Comparison of ENCODE assay signal across 10 cellular contexts in genomic region chr18:13613591-13614317, GRCh38.
DNase-seq lines count a peak whose midpoint lies in the region; ATAC-seq and TF ChIP-seq lines count a peak whose summit lies in the region.
"Had no signal": no experiment of that assay in that cellular context is flagged by ENCODE, and none has a peak within 500 bp of the region (broad histone marks: within the 10 kb centered on the region; RNA-seq: fewer than 3 reads in every experiment).

No MANE protein-coding gene starts in this region.

- TF ChIP-seq CTCF in A673 (conservative IDR thresholded peaks at IDR 0.05; ENCODE audit: low read depth, low read length), result no peak

- intact Hi-C loops in naive thymus-derived CD4-positive, alpha-beta T cell (cut with micrococcal nuclease), result loop anchor here (2.0 to 10.0 kb wide), 11 partner anchors 17 to 911 kb away; partner anchors contain the start of genes CEP192 (in 1 of the 2), CEP76 (in 1 of the 2), FAM210A (in 1 of the 2) and PSMG2 (in 1 of the 2)
- intact Hi-C loops in A673 (cut with micrococcal nuclease; ENCODE audit: unreplicated experiment), result no loop called here

- peaks cover 90% of the 10 kb centered on the region for H3K4me1 Mint-ChIP-seq in activated CD4-positive, alpha-beta memory T cell treated with anti-CD3 and anti-CD28 coated beads, Interleukin-2, amount 10 ng/mL, durations not matched to agents 7 days and 5 days
- peaks cover 57 to 90% (median 71%) of the 10 kb centered on the region in 7 donors for H3K4me1 Mint-ChIP-seq in naive thymus-derived CD4-positive, alpha-beta T cell

- H3K4me3 Mint-ChIP-seq in activated CD4-positive, alpha-beta memory T cell treated with anti-CD3 and anti-CD28 coated beads, Interleukin-2, amount 10 ng/mL, durations not matched to agents 7 days and 5 days, result peak overlapping the region; percentile 69
- peak overlapping the region; percentile 31 to 97 (median 84) for H3K4me3 Mint-ChIP-seq in naive thymus-derived CD4-positive, alpha-beta T cell
- H3K4me3 Mint-ChIP-seq: mesothelial cell of epicardium had no signal

- no peaks in the 10 kb centered on the region for H3K9me3 ChIP-seq in naive thymus-derived CD4-positive, alpha-beta T cell (ENCODE audit: control insufficient read depth in 2 of 3, low read length in 3 of 3)
- H3K9me3 ChIP-seq in A673 (ENCODE audit: low read depth, low read length, poor library complexity, severe bottlenecking), result no peaks in the 10 kb centered on the region

- no peaks in the 10 kb centered on the region for H3K27me3 ChIP-seq in naive thymus-derived CD4-positive, alpha-beta T cell (ENCODE audit: control insufficient read depth in 2 of 2, insufficient read depth in 2 of 2, low read length in 2 of 2)
- H3K27me3 ChIP-seq in A673 (replicated peaks; ENCODE audit: insufficient read depth, low read depth, low read length, poor library complexity), result peaks cover 24% of the 10 kb centered on the region

- H3K36me3 Mint-ChIP-seq in activated CD4-positive, alpha-beta memory T cell treated with anti-CD3 and anti-CD28 coated beads, Interleukin-2, amount 10 ng/mL, durations not matched to agents 7 days and 5 days (ENCODE audit: low read depth), result peaks cover 4% of the 10 kb centered on the region
- H3K36me3 Mint-ChIP-seq in naive thymus-derived CD4-positive, alpha-beta T cell, result peaks cover 0 to 14% (median 0%) of the 10 kb centered on the region in 5 donors
- H3K36me3 Mint-ChIP-seq: mesothelial cell of epicardium had no signal

- DNase-seq in COLO668 (lab: John Stamatoyannopoulos, UW; ENCODE audit: unreplicated experiment) (peak; percentile 94), GM19238 (ENCODE audit: insufficient read length, low spot score) (no peak), A673 (ENCODE audit: low spot score) (no peak)
- DNase-seq in activated CD4-positive, alpha-beta memory T cell treated with anti-CD3 and anti-CD28 coated beads, Interleukin-2, amount 10 ng/mL, durations not matched to agents 7 days and 5 days, result no peak
- peak in 1 of 9 donors; percentile 15 for DNase-seq in naive thymus-derived CD4-positive, alpha-beta T cell
- DNase-seq: NCI-H2107 had no signal

- ATAC-seq in GM21447 (IDR thresholded peaks at IDR 0.05; ENCODE audit: unreplicated experiment) (peak; percentile 17), GM21786 (IDR thresholded peaks at IDR 0.05; ENCODE audit: unreplicated experiment) (no peak), GM18870 (IDR thresholded peaks at IDR 0.05; ENCODE audit: unreplicated experiment) (no peak)
- ATAC-seq in naive thymus-derived CD4-positive, alpha-beta T cell, result no peak

- H3K27ac ChIP-seq in naive thymus-derived CD4-positive, alpha-beta T cell (ENCODE audit: low read depth, low read length), result no peak overlapping the region
- no peak overlapping the region for H3K27ac ChIP-seq in A673 (ENCODE audit: low read depth, low read length, poor library complexity, severe bottlenecking)

- CTCF ChIA-PET in activated CD4-positive, alpha-beta memory T cell treated with anti-CD3 and anti-CD28 coated beads, Interleukin-2, amount 10 ng/mL, durations not matched to agents 7 days and 5 days (lab: Charles Lee), result interaction anchor here (1.0 to 3.9 kb wide), 10 partner anchors 26 to 397 kb away, joined by 3 to 31 read pairs (median 6); no protein-coding TSS in a partner anchor
- CTCF ChIA-PET in naive thymus-derived CD4-positive, alpha-beta T cell (lab: Charles Lee), result interaction anchor here (1.0 to 2.8 kb wide), 3 partner anchors 56 to 397 kb away, joined by 3 to 12 read pairs (median 4); no protein-coding TSS in a partner anchor
- CTCF ChIA-PET in A673 (lab: Charles Lee), result interaction anchor here (0.6 to 1.6 kb wide), 2 partner anchors 398 to 454 kb away, joined by 3 to 6 read pairs; no protein-coding TSS in a partner anchor

- no TSS peak for BruUV-seq in A673 (replicated peaks; lab: Mats Ljungman, UMichigan)

- no peak overlapping the region for H3K4me3 ChIP-seq in naive thymus-derived CD4-positive, alpha-beta T cell (ENCODE audit: low read length)
- no peak overlapping the region for H3K4me3 ChIP-seq in A673 (ENCODE audit: low read depth, low read length, poor library complexity, severe bottlenecking)

- H3K9me3 Mint-ChIP-seq in activated CD4-positive, alpha-beta memory T cell treated with anti-CD3 and anti-CD28 coated beads, Interleukin-2, amount 10 ng/mL, durations not matched to agents 7 days and 5 days, result no peaks in the 10 kb centered on the region
- no peaks in the 10 kb centered on the region for H3K9me3 Mint-ChIP-seq in naive thymus-derived CD4-positive, alpha-beta T cell
- H3K9me3 Mint-ChIP-seq: mesothelial cell of epicardium had no signal

- no peaks in the 10 kb centered on the region for H3K36me3 ChIP-seq in naive thymus-derived CD4-positive, alpha-beta T cell (ENCODE audit: control insufficient read depth in 2 of 3, insufficient read depth in 3 of 3, low read length in 3 of 3)
- no peaks in the 10 kb centered on the region for H3K36me3 ChIP-seq in A673 (ENCODE audit: insufficient read depth, low read length, poor library complexity, severe bottlenecking)

- H3K4me1 ChIP-seq in naive thymus-derived CD4-positive, alpha-beta T cell (ENCODE audit: control insufficient read depth in 2 of 2, insufficient read depth in 2 of 2, low read length in 2 of 2), result peaks cover 34 to 43% of the 10 kb centered on the region in 2 donors
- H3K4me1 ChIP-seq in A673 (ENCODE audit: insufficient read depth, low read length, poor library complexity, severe bottlenecking), result peaks cover 33% of the 10 kb centered on the region

- POLR2A ChIA-PET in activated CD4-positive, alpha-beta memory T cell treated with anti-CD3 and anti-CD28 coated beads, Interleukin-2, amount 10 ng/mL, durations not matched to agents 7 days and 5 days (lab: Charles Lee), result interaction anchor here (0.7 to 4.9 kb wide), 11 partner anchors 8 to 237 kb away, joined by 3 to 76 read pairs (median 7); no protein-coding TSS in a partner anchor
- POLR2A ChIA-PET in naive thymus-derived CD4-positive, alpha-beta T cell (lab: Charles Lee), result interaction anchor here (1.4 kb wide), 1 partner anchor 10 kb away, joined by 3 read pairs; no protein-coding TSS in a partner anchor
- POLR2A ChIA-PET in A673 (lab: Charles Lee; ENCODE audit: low non-redundant PET), result no interaction called here

- H3K27me3 Mint-ChIP-seq in activated CD4-positive, alpha-beta memory T cell treated with anti-CD3 and anti-CD28 coated beads, Interleukin-2, amount 10 ng/mL, durations not matched to agents 7 days and 5 days, result no peaks in the 10 kb centered on the region
- H3K27me3 Mint-ChIP-seq in naive thymus-derived CD4-positive, alpha-beta T cell, result no peaks in the 10 kb centered on the region

- H3K27ac Mint-ChIP-seq in activated CD4-positive, alpha-beta memory T cell treated with anti-CD3 and anti-CD28 coated beads, Interleukin-2, amount 10 ng/mL, durations not matched to agents 7 days and 5 days, result peak overlapping the region; percentile 96
- peak overlapping the region in 6 of 9 donors; percentile 51 to 96 (median 70) for H3K27ac Mint-ChIP-seq in naive thymus-derived CD4-positive, alpha-beta T cell
- H3K27ac Mint-ChIP-seq: mesothelial cell of epicardium had no signal
